Comparison of ENCODE assay signal across 12 cellular contexts in genomic region chr6:13668291-13668928, GRCh38. TPM values are rescaled to one million over a fixed set of nuclear protein-coding genes. Genes with fewer than 3 reads are reported as not detected.
DNase-seq lines count a peak whose midpoint lies in the region; ATAC-seq and TF ChIP-seq lines count a peak whose summit lies in the region.
"Had no signal": no experiment of that assay in that cellular context is flagged by ENCODE, and none has a peak within 500 bp of the region (broad histone marks: within the 10 kb centered on the region; RNA-seq: fewer than 3 reads in every experiment).

No MANE protein-coding gene starts in this region.

- H3K27ac Mint-ChIP-seq in WTC11, result peak overlapping the region; percentile 51
- H3K27ac Mint-ChIP-seq in naive thymus-derived CD8-positive, alpha-beta T cell, result peak overlapping the region in 2 of 10 donors; percentile 11 to 19

- CTCF ChIA-PET in WTC11 (lab: Charles Lee), result no interaction called here

- TF ChIP-seq CTCF in WTC11 (IDR thresholded peaks at IDR 0.05), result no peak

- no peaks in the 10 kb centered on the region for H3K27me3 Mint-ChIP-seq in WTC11 (ENCODE audit: low read depth)
- H3K27me3 Mint-ChIP-seq in naive thymus-derived CD8-positive, alpha-beta T cell, result no peaks in the 10 kb centered on the region

- H3K9me3 Mint-ChIP-seq in WTC11, result 0 out of 2 replicates have a peak, but pooled peaks cover 3% of the 10 kb centered on the region
- H3K9me3 Mint-ChIP-seq in naive thymus-derived CD8-positive, alpha-beta T cell, result peaks cover 0 to 9% (median 2%) of the 10 kb centered on the region in 9 donors

- H3K4me1 Mint-ChIP-seq in WTC11, result peaks cover 46% of the 10 kb centered on the region
- peaks cover 36 to 88% (median 84%) of the 10 kb centered on the region in 4 donors for H3K4me1 Mint-ChIP-seq in naive thymus-derived CD8-positive, alpha-beta T cell

- ATAC-seq in HG02610 (IDR thresholded peaks at IDR 0.05; ENCODE audit: unreplicated experiment) (peak; percentile 88), WTC11 (no peak), HG03097 (IDR thresholded peaks at IDR 0.05; ENCODE audit: low FRiP score, unreplicated experiment) (no peak)
- ATAC-seq in naive thymus-derived CD8-positive, alpha-beta T cell, result no peak

- no peak overlapping the region for H3K4me3 Mint-ChIP-seq in WTC11
- peak overlapping the region in 6 of 10 donors; percentile 1 to 34 (median 10) for H3K4me3 Mint-ChIP-seq in naive thymus-derived CD8-positive, alpha-beta T cell

- POLR2A ChIA-PET in WTC11 (lab: Charles Lee), result no interaction called here
- POLR2A ChIA-PET in naive thymus-derived CD8-positive, alpha-beta T cell (lab: Charles Lee), result interaction anchor here (0.5 to 0.9 kb wide), 2 partner anchors 20 to 38 kb away, joined by 3 read pairs; no protein-coding TSS in a partner anchor

- DNase-seq in SKM-1 treated with dmso at 0.1 percent for 144 hours (lab: John Stamatoyannopoulos, UW; ENCODE audit: unreplicated experiment), result peak; percentile 31
- DNase-seq in SKM-1 (lab: John Stamatoyannopoulos, UW; ENCODE audit: unreplicated experiment), result no peak
- no peak for DNase-seq in WTC11 (ENCODE audit: low spot score)
- no peak for DNase-seq in naive thymus-derived CD8-positive, alpha-beta T cell
- DNase-seq in middle frontal gyrus (ENCODE audit: extremely low spot score, low spot score), result no peak
- DNase-seq in hepatic stellate cell (ENCODE audit: low spot score), result no peak
- DNase-seq: 8988T; H7; NCI-H2171 treated with DMSO at 0.1 percent for 48 hours; stimulated activated CD4-positive, alpha-beta T cell treated with anti-CD3 and anti-CD28 coated beads, Interleukin-2, amount 100 ng/mL, for 48 hours had no signal

- peaks cover 6% of the 10 kb centered on the region for H3K36me3 Mint-ChIP-seq in WTC11
- H3K36me3 Mint-ChIP-seq in naive thymus-derived CD8-positive, alpha-beta T cell, result peaks cover 6 to 13% (median 9%) of the 10 kb centered on the region in 3 donors

TF ChIP-seq in WTC11, 78 proteins besides CTCF, POLR2A, EP300 and RAD21:
- TF ChIP-seq ZNF671 (CRISPR knock-in tag; IDR thresholded peaks at IDR 0.05) (no peak), ZMAT4 (CRISPR knock-in tag; IDR thresholded peaks at IDR 0.05) (no peak), KAT7 (CRISPR knock-in tag; IDR thresholded peaks at IDR 0.05; ENCODE audit: borderline replicate concordance) (no peak), FOXK1 (CRISPR knock-in tag; IDR thresholded peaks at IDR 0.05) (no peak), GRHL2 (CRISPR knock-in tag; IDR thresholded peaks at IDR 0.05; ENCODE audit: insufficient replicate concordance, severe bottlenecking) (no peak), EMX1 (CRISPR knock-in tag; IDR thresholded peaks at IDR 0.05) (no peak), ZNF219 (CRISPR knock-in tag; IDR thresholded peaks at IDR 0.05; ENCODE audit: borderline replicate concordance) (no peak), GTF2I (CRISPR knock-in tag; conservative IDR thresholded peaks at IDR 0.05) (no peak), TEAD4 (CRISPR knock-in tag; IDR thresholded peaks at IDR 0.05) (no peak), ZNF396 (CRISPR knock-in tag; IDR thresholded peaks at IDR 0.05; ENCODE audit: borderline replicate concordance) (no peak), ZNF317 (CRISPR knock-in tag; IDR thresholded peaks at IDR 0.05; ENCODE audit: borderline replicate concordance, low read depth) (no peak), ZNF425 (CRISPR knock-in tag; conservative IDR thresholded peaks at IDR 0.05) (no peak), ZNF138 (CRISPR knock-in tag; conservative IDR thresholded peaks at IDR 0.05) (no peak), HMGXB4 (CRISPR knock-in tag; IDR thresholded peaks at IDR 0.05) (no peak), FOXJ3 (CRISPR knock-in tag; IDR thresholded peaks at IDR 0.05; ENCODE audit: borderline replicate concordance) (no peak), ZNF263 (CRISPR knock-in tag; IDR thresholded peaks at IDR 0.05; ENCODE audit: low read depth) (no peak)
- TF ChIP-seq, protein P1, sequence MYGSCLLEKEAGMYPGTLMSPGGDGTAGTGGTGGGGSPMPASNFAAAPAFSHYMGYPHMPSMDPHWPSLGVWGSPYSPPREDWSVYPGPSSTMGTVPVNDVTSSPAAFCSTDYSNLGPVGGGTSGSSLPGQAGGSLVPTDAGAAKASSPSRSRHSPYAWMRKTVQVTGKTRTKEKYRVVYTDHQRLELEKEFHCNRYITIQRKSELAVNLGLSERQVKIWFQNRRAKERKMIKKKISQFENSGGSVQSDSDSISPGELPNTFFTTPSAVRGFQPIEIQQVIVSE (CRISPR knock-in tag; IDR thresholded peaks at IDR 0.05; ENCODE audit: borderline replicate concordance), result no peak
- TF ChIP-seq, protein P2, sequence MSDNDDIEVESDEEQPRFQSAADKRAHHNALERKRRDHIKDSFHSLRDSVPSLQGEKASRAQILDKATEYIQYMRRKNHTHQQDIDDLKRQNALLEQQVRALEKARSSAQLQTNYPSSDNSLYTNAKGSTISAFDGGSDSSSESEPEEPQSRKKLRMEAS (CRISPR knock-in tag; IDR thresholded peaks at IDR 0.05), result no peak
- TF ChIP-seq, protein P3, sequence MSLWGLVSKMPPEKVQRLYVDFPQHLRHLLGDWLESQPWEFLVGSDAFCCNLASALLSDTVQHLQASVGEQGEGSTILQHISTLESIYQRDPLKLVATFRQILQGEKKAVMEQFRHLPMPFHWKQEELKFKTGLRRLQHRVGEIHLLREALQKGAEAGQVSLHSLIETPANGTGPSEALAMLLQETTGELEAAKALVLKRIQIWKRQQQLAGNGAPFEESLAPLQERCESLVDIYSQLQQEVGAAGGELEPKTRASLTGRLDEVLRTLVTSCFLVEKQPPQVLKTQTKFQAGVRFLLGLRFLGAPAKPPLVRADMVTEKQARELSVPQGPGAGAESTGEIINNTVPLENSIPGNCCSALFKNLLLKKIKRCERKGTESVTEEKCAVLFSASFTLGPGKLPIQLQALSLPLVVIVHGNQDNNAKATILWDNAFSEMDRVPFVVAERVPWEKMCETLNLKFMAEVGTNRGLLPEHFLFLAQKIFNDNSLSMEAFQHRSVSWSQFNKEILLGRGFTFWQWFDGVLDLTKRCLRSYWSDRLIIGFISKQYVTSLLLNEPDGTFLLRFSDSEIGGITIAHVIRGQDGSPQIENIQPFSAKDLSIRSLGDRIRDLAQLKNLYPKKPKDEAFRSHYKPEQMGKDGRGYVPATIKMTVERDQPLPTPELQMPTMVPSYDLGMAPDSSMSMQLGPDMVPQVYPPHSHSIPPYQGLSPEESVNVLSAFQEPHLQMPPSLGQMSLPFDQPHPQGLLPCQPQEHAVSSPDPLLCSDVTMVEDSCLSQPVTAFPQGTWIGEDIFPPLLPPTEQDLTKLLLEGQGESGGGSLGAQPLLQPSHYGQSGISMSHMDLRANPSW (CRISPR knock-in tag; conservative IDR thresholded peaks at IDR 0.05; ENCODE audit: low read depth), result no peak
- TF ChIP-seq, protein P4, sequence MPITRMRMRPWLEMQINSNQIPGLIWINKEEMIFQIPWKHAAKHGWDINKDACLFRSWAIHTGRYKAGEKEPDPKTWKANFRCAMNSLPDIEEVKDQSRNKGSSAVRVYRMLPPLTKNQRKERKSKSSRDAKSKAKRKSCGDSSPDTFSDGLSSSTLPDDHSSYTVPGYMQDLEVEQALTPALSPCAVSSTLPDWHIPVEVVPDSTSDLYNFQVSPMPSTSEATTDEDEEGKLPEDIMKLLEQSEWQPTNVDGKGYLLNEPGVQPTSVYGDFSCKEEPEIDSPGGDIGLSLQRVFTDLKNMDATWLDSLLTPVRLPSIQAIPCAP (CRISPR knock-in tag; IDR thresholded peaks at IDR 0.05), result no peak

RNA-seq across cellular contexts. Expression of gene RANBP9, which starts 43.2 kb away (rescaled TPM):
- 31.5 to 33.4 TPM (median 33.4 TPM) in 3 replicates for total RNA-seq in WTC11 (2021)
- 10 to 100 TPM; 50.4 to 57.2 TPM for total RNA-seq in naive thymus-derived CD8-positive, alpha-beta T cell
- 1 to 10 TPM; 1.9 to 5.6 (median 3.9) TPM for polyA plus RNA-seq in naive thymus-derived CD8-positive, alpha-beta T cell

RNA-seq across cellular contexts. Expression of gene NOL7, which starts 53.3 kb away (rescaled TPM):
- total RNA-seq in WTC11 (2021), result 65.3 to 76.1 TPM (median 66.5 TPM) in 3 replicates
- 10 to 100 TPM; 74.8 to 75.9 TPM for total RNA-seq in naive thymus-derived CD8-positive, alpha-beta T cell
- 100 to 1,000 TPM; 109 to 142 (median 139) TPM for polyA plus RNA-seq in naive thymus-derived CD8-positive, alpha-beta T cell
